In genomic region chr2:70887550-70888229, GRCh38 we compare ENCODE assay signal across 8 cellular contexts. TPM values are rescaled to one million over a fixed set of nuclear protein-coding genes. Genes with fewer than 3 reads are reported as not detected.
DNase-seq lines count a peak whose midpoint lies in the region; ATAC-seq, FAIRE-seq and TF ChIP-seq lines count a peak whose summit lies in the region.

No MANE protein-coding gene starts in this region.

- peak overlapping the region; percentile 11 for H3K18ac ChIP-seq in mesendoderm (ENCODE audit: low read length)

- peak overlapping the region; percentile 84 for H3K56ac ChIP-seq in mesendoderm (ENCODE audit: low read length)

- no peak for TF ChIP-seq POLR2A in testis (IDR thresholded peaks at IDR 0.05)

- H3K9me3 ChIP-seq in testis: no peaks in the 10 kb centered on the region

- H3K4me3 ChIP-seq in bronchial epithelial cell (ENCODE audit: low read depth, low read length) (peak overlapping the region; percentile 20), mesendoderm (ENCODE audit: low read length) (peak overlapping the region; percentile 29), testis (peak overlapping the region; percentile 30 to 33)

- H3K27ac ChIP-seq in mesendoderm (ENCODE audit: low read depth, low read length) (no peak overlapping the region), testis (no peak overlapping the region)

- H3K4me2 ChIP-seq in mesendoderm (ENCODE audit: low read length): peak overlapping the region; percentile 85

- no peaks in the 10 kb centered on the region for H3K79me2 ChIP-seq in mesendoderm (ENCODE audit: control insufficient read depth, insufficient read depth, low read length)

- H3K4ac ChIP-seq in mesendoderm (ENCODE audit: low read depth, low read length): no peak overlapping the region

- intact Hi-C loops in testis (cut with DNase I; ENCODE audit: low total_unique reads): no loop called here

- DNase-seq in DMS53 treated with DMSO at 0.1 percent for 48 hours (lab: John Stamatoyannopoulos, UW; ENCODE audit: unreplicated experiment) (peak; percentile 59), NCI-H1105 treated with DMSO at 0.1 percent for 48 hours (lab: John Stamatoyannopoulos, UW) (peak; percentile 27), bronchial epithelial cell (ENCODE audit: low read depth) (no peak), mesendoderm (no peak), testis (no peak), HEK293T (ENCODE audit: extremely low spot score) (no peak)
- DNase-seq in activated CD4-positive, CD25-positive, alpha-beta regulatory T cell treated with anti-CD3 and anti-CD28 coated beads, Interleukin-2, amount 50 U/mL, for 72 hours: no peak

- TF ChIP-seq CTCF in bronchial epithelial cell (IDR thresholded peaks at IDR 0.05; ENCODE audit: insufficient read depth, low read length, severe bottlenecking) (no peak), testis (IDR thresholded peaks at IDR 0.05) (no peak)

- no peak overlapping the region for H2BK120ac ChIP-seq in mesendoderm (ENCODE audit: low read depth, low read length)

- no peak overlapping the region for H4K8ac ChIP-seq in mesendoderm (ENCODE audit: low read depth, low read length)

- WGBS in mesendoderm (ENCODE audit: extremely low coverage, insufficient coverage, low lambda C conversion rate): no CpG with 5 or more reads among the region's 56 CpGs
- 3% methylated on average over 41 to 56 of the region's 56 CpGs for WGBS in testis, 2 donors

- no peaks in the 10 kb centered on the region for H3K79me1 ChIP-seq in mesendoderm (ENCODE audit: low read length)

- no peak for ATAC-seq in GM19455 (IDR thresholded peaks at IDR 0.05; ENCODE audit: unreplicated experiment)

- FAIRE-seq in bronchial epithelial cell (lab: Jason Lieb, UNC): no peak

- no peak overlapping the region for H3K23ac ChIP-seq in mesendoderm (ENCODE audit: low read length)

- no peak overlapping the region for H2BK5ac ChIP-seq in mesendoderm (ENCODE audit: low read length)

- no peaks in the 10 kb centered on the region for H3K4me1 ChIP-seq in mesendoderm (ENCODE audit: control insufficient read depth, low read depth, low read length)
- peaks cover 11% of the 10 kb centered on the region for H3K4me1 ChIP-seq in testis

- no peak overlapping the region for H4K5ac ChIP-seq in mesendoderm (ENCODE audit: low read length)

- H3K36me3 ChIP-seq in bronchial epithelial cell (ENCODE audit: control insufficient read depth, insufficient read depth, low read length) (no peaks in the 10 kb centered on the region), mesendoderm (ENCODE audit: control insufficient read depth, insufficient read depth, low read length) (no peaks in the 10 kb centered on the region), testis (ENCODE audit: low read depth, missing control alignments) (no peaks in the 10 kb centered on the region)

- peak overlapping the region; percentile 64 for H3K9ac ChIP-seq in mesendoderm (ENCODE audit: low read length)

- CTCF ChIA-PET in HEK293T (lab: Yijun Ruan, JAX): no interaction called here

- H2AK5ac ChIP-seq in mesendoderm (ENCODE audit: low read length): no peak overlapping the region

- H3K27me3 ChIP-seq in bronchial epithelial cell (ENCODE audit: control insufficient read depth, insufficient read depth, low read length) (peaks cover 49% of the 10 kb centered on the region), mesendoderm (ENCODE audit: insufficient read depth, low read length, poor library complexity) (peaks cover 73% of the 10 kb centered on the region), testis (peaks cover 9% of the 10 kb centered on the region)

- POLR2A ChIA-PET in HEK293T (lab: Yijun Ruan, JAX): no interaction called here

- H2BK15ac ChIP-seq in mesendoderm (replicated peaks; ENCODE audit: low read depth): no peak overlapping the region

TF ChIP-seq in HEK293T, 16 proteins besides CTCF, POLR2A, EP300 and RAD21:
- TF ChIP-seq ZNF384 (IDR thresholded peaks at IDR 0.05): no peak
- TF ChIP-seq, protein P1, sequence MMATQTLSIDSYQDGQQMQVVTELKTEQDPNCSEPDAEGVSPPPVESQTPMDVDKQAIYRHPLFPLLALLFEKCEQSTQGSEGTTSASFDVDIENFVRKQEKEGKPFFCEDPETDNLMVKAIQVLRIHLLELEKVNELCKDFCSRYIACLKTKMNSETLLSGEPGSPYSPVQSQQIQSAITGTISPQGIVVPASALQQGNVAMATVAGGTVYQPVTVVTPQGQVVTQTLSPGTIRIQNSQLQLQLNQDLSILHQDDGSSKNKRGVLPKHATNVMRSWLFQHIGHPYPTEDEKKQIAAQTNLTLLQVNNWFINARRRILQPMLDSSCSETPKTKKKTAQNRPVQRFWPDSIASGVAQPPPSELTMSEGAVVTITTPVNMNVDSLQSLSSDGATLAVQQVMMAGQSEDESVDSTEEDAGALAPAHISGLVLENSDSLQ (IDR thresholded peaks at IDR 0.05): no peak

RNA-seq across cellular contexts. Expression of gene VAX2, which starts 12.7 kb away (rescaled TPM):
- 0.13 TPM in 1 of 2 replicates, not detected in the other for total RNA-seq in bronchial epithelial cell
- polyA plus RNA-seq in mesendoderm (2013, experiment 1 of 2): 0.04 TPM
- polyA plus RNA-seq in mesendoderm (2013, experiment 2 of 2): 0.03 TPM
- total RNA-seq in testis: 1 to 10 TPM in 1 of 2 donors, under 1 TPM in 1; 0.94 to 1.2 TPM
- polyA plus RNA-seq in testis (ENCODE audit: insufficient read depth, low read depth, low replicate concordance): 0.58 TPM

RNA-seq across cellular contexts. Expression of gene ATP6V1B1, which starts 48.0 kb away (rescaled TPM):
- total RNA-seq in bronchial epithelial cell (0.64 TPM in 1 of 2 replicates, not detected in the other), testis (1 to 10 TPM; 1.7 to 2.9 TPM)
- not detected for polyA plus RNA-seq in mesendoderm (2013, experiment 1 of 2)
- not detected for polyA plus RNA-seq in mesendoderm (2013, experiment 2 of 2)
- not detected for polyA plus RNA-seq in testis (ENCODE audit: insufficient read depth, low read depth, low replicate concordance)

RNA-seq across cellular contexts. Expression of gene CD207, which starts 52.1 kb away (rescaled TPM):
- total RNA-seq in bronchial epithelial cell (not detected in 2 replicates), testis (under 1 TPM; 0.19 to 0.79 TPM)
- not detected for polyA plus RNA-seq in mesendoderm (2013, experiment 1 of 2)
- not detected for polyA plus RNA-seq in mesendoderm (2013, experiment 2 of 2)
- polyA plus RNA-seq in testis (ENCODE audit: insufficient read depth, low read depth, low replicate concordance): 1.5 TPM

Comparison
In these comparisons a context has a peak if more than half of its experiments do, and no peak if none do; other contexts are left out.
1. DNase-seq: peak in DMS53 treated with DMSO at 0.1 percent for 48 hours (single experiment) and NCI-H1105 treated with DMSO at 0.1 percent for 48 hours (single experiment); none in bronchial epithelial cell (single experiment), mesendoderm (single experiment), testis (single experiment), activated CD4-positive, CD25-positive, alpha-beta regulatory T cell treated with anti-CD3 and anti-CD28 coated beads, Interleukin-2, amount 50 U/mL, for 72 hours (single experiment) and HEK293T (single experiment).
2. Peak in every context shown above with its lines, with median percentiles within 50 percentile points of each other: H3K4me3 ChIP-seq.